In the genomic region with DNA sequence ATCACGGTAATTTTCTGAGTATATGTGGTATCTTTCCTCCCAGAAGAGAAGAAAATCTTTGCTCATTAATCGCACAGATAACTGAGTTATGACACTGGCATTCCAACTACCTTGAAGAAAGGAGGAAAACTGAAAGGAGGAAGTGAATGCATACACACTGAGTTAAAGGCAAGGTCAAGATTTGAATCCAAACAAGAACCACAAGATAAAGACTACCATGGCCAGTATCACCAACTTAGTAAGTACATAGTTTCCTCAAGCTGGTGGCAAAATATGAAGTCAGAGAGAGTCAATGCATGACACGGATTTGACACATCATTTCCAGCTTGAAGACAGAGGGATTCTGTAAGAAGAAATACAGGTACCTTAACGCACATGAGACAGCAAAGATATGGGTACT, we compare ENCODE assay signal across 24 cellular contexts.
"Had no signal": no experiment of that assay in that cellular context is flagged by ENCODE, and none has a peak within 500 bp of the region (broad histone marks: within the 10 kb centered on the region; RNA-seq: fewer than 3 reads in every experiment).

No MANE protein-coding gene starts in this region.

- H3K27ac Mint-ChIP-seq: endodermal cell; stimulated activated memory B cell treated with anti-CD40 and anti-IgM and Interleukin-4, amounts not matched to agents 10 μg/mL and 1 μg/mL and 100 μg/mL, for 72 hours; stimulated activated naive CD8-positive, alpha-beta T cell treated with anti-CD3 and anti-CD28 coated beads, Interleukin-15, amount 100 ng/mL, for 72 hours had no signal

- H3K4me3 Mint-ChIP-seq: endodermal cell; naive B cell; stimulated activated memory B cell treated with anti-CD40 and anti-IgM and Interleukin-4, amounts not matched to agents 10 μg/mL and 1 μg/mL and 100 μg/mL, for 72 hours; stimulated activated naive CD8-positive, alpha-beta T cell treated with anti-CD3 and anti-CD28 coated beads, Interleukin-15, amount 100 ng/mL, for 72 hours had no signal

- H3K27me3 ChIP-seq: gastroesophageal sphincter, neutrophil, right lobe of liver, spleen, testis, transverse colon had no signal

- H3K27me3 Mint-ChIP-seq: naive B cell; stimulated activated memory B cell treated with anti-CD40 and anti-IgM and Interleukin-4, amounts not matched to agents 10 μg/mL and 1 μg/mL and 100 μg/mL, for 72 hours; stimulated activated naive CD8-positive, alpha-beta T cell treated with anti-CD3 and anti-CD28 coated beads, Interleukin-15, amount 100 ng/mL, for 72 hours had no signal

- H3K36me3 ChIP-seq: gastroesophageal sphincter, neutrophil, right lobe of liver, spleen, transverse colon had no signal

- H3K4me1 ChIP-seq: gastroesophageal sphincter, psoas muscle, right lobe of liver, spleen, testis, transverse colon had no signal

- H3K27ac ChIP-seq: coronary artery, gastroesophageal sphincter, neutrophil, psoas muscle, right lobe of liver, spleen, testis, transverse colon had no signal

- ATAC-seq: gastroesophageal sphincter; left cardiac atrium; left ventricle myocardium superior; psoas muscle; right lobe of liver; stimulated activated memory B cell treated with anti-CD40 and anti-IgM and Interleukin-4, amounts not matched to agents 10 μg/mL and 1 μg/mL and 100 μg/mL, for 72 hours; stimulated activated naive CD8-positive, alpha-beta T cell treated with anti-CD3 and anti-CD28 coated beads, Interleukin-15, amount 100 ng/mL, for 72 hours had no signal

- H3K4me3 ChIP-seq: coronary artery, gastroesophageal sphincter, lung, psoas muscle, right lobe of liver, spleen, testis, transverse colon had no signal

- DNase-seq: effector CD4-positive, alpha-beta T cell; endodermal cell; foreskin fibroblast; glutamatergic neuron; left cardiac atrium; left ventricle myocardium superior; mesenchymal stem cell; midbrain; naive B cell; psoas muscle; retina; right lobe of liver; spleen; stimulated activated CD4-positive, alpha-beta T cell treated with anti-CD3 and anti-CD28 coated beads, Interleukin-15, amount 100 ng/mL, for 24 hours; stimulated activated CD4-positive, alpha-beta T cell treated with anti-CD3 and anti-CD28 coated beads, Interleukin-1b, Interleukin-23, amount 100 ng/mL, for 48 hours; stimulated activated CD4-positive, alpha-beta T cell treated with anti-CD3 and anti-CD28 coated beads, Interleukin-4, amount 100 ng/mL, for 24 hours; stimulated activated naive CD8-positive, alpha-beta T cell treated with anti-CD3 and anti-CD28 coated beads, Interleukin-15, amount 100 ng/mL, for 72 hours; testis; transverse colon had no signal

- H3K4me1 Mint-ChIP-seq: endodermal cell; naive B cell; stimulated activated memory B cell treated with anti-CD40 and anti-IgM and Interleukin-4, amounts not matched to agents 10 μg/mL and 1 μg/mL and 100 μg/mL, for 72 hours; stimulated activated naive CD8-positive, alpha-beta T cell treated with anti-CD3 and anti-CD28 coated beads, Interleukin-15, amount 100 ng/mL, for 72 hours had no signal

- H3K9me3 ChIP-seq: neutrophil, testis had no signal
